ENCODE assay signal across 10 cellular contexts in the genomic region with DNA sequence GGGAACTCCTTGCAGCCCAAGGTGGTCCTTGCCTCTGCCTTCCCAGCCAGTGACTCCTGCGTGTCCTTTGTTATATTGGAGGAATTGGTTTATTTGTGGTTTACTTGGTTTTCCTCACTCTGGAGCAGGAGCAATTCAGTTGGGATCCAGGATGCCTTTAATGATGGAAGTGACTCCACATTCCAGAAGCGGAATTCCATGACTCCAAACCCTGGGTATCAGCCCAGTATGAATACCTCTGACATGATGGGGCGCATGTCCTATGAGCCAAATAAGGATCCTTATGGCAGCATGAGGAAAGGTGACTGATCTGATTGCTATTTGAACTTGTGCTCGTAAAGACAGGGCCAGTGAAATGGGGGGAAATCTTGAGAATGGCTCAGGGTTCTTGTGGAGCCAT. TPM values are rescaled to one million over a fixed set of nuclear protein-coding genes. Genes with fewer than 3 reads are reported as not detected.
DNase-seq lines count a peak whose midpoint lies in the region; ATAC-seq and TF ChIP-seq lines count a peak whose summit lies in the region.
"Had no signal": no experiment of that assay in that cellular context is flagged by ENCODE, and none has a peak within 500 bp of the region (broad histone marks: within the 10 kb centered on the region; RNA-seq: fewer than 3 reads in every experiment).

No MANE protein-coding gene starts in this region.

- H3K4me1 ChIP-seq in stomach: peaks cover 25 to 46% (median 34%) of the 10 kb centered on the region in 4 donors

- no peak for TF ChIP-seq CTCF in fibroblast of villous mesenchyme (IDR thresholded peaks at IDR 0.05; ENCODE audit: insufficient read depth, low read depth, low read length)
- no peak for TF ChIP-seq CTCF in stomach (IDR thresholded peaks at IDR 0.05)
- no peak for TF ChIP-seq CTCF in lower leg skin (IDR thresholded peaks at IDR 0.05)

- WGBS in stomach, 5 donors: 74 to 94% (median 83%) methylated on average over 4 of the region's 4 CpGs
- WGBS in lower leg skin, 2 donors: 68 to 80% methylated on average over 4 of the region's 4 CpGs

- TF ChIP-seq EP300 in stomach (IDR thresholded peaks at IDR 0.05): no peak

- no peaks in the 10 kb centered on the region for H3K27me3 ChIP-seq in stomach

- peak overlapping the region in 4 of 5 donors; percentile 56 to 77 (median 70) for H3K27ac ChIP-seq in stomach

- no peaks in the 10 kb centered on the region for H3K27me3 Mint-ChIP-seq in activated naive CD8-positive, alpha-beta T cell treated with anti-CD3 and anti-CD28 coated beads for 36 hours
- H3K27me3 Mint-ChIP-seq: activated naive CD8-positive, alpha-beta T cell treated with anti-CD3 and anti-CD28 coated beads, Interleukin-2, amount 10 ng/mL, durations not matched to agents 7 days and 5 days had no signal

- DNase-seq in HK-2 (ENCODE audit: unreplicated experiment) (peak; percentile 42), fibroblast of villous mesenchyme (ENCODE audit: low read depth) (peak; percentile 80), stomach (no peak), lower leg skin (ENCODE audit: low spot score in 2 of 2) (no peak), NCI-H748 (lab: John Stamatoyannopoulos, UW; ENCODE audit: unreplicated experiment) (no peak)
- no peak for DNase-seq in activated naive CD8-positive, alpha-beta T cell treated with anti-CD3 and anti-CD28 coated beads for 36 hours
- DNase-seq in activated CD4-positive, alpha-beta T cell treated with anti-CD3 and anti-CD28 coated beads for 1 hour: no peak
- DNase-seq: activated naive CD8-positive, alpha-beta T cell treated with anti-CD3 and anti-CD28 coated beads, Interleukin-2, amount 10 ng/mL, durations not matched to agents 7 days and 5 days; stimulated activated naive CD4-positive, alpha-beta T cell had no signal

- H3K4me3 ChIP-seq in fibroblast of villous mesenchyme (ENCODE audit: low read depth, low read length) (no peak overlapping the region), stomach (no peak overlapping the region), lower leg skin (ENCODE audit: low read depth, poor library complexity, severe bottlenecking) (no peak overlapping the region)

- TF ChIP-seq POLR2A in stomach (IDR thresholded peaks at IDR 0.05) (no peak), GM18505 (IDR thresholded peaks at IDR 0.05; ENCODE audit: borderline replicate concordance, extremely low read depth, insufficient read depth, insufficient read length) (no peak), lower leg skin (IDR thresholded peaks at IDR 0.05) (no peak)

- peak overlapping the region; percentile 0 for H3K27ac Mint-ChIP-seq in activated naive CD8-positive, alpha-beta T cell treated with anti-CD3 and anti-CD28 coated beads for 36 hours

- no peak for ATAC-seq in GM18505 (IDR thresholded peaks at IDR 0.05; ENCODE audit: unreplicated experiment)

- H3K9me3 Mint-ChIP-seq in activated naive CD8-positive, alpha-beta T cell treated with anti-CD3 and anti-CD28 coated beads for 36 hours: no peaks in the 10 kb centered on the region
- H3K9me3 Mint-ChIP-seq: activated naive CD8-positive, alpha-beta T cell treated with anti-CD3 and anti-CD28 coated beads, Interleukin-2, amount 10 ng/mL, durations not matched to agents 7 days and 5 days had no signal

- H3K4me1 Mint-ChIP-seq in activated naive CD8-positive, alpha-beta T cell treated with anti-CD3 and anti-CD28 coated beads for 36 hours: peaks cover 20% of the 10 kb centered on the region

- H3K36me3 ChIP-seq in stomach: peaks cover 60 to 100% (median 98%) of the 10 kb centered on the region in 4 donors

- intact Hi-C loops in stomach (cut with DNase I; ENCODE audit: low total_unique reads): no loop called here
- intact Hi-C loops in lower leg skin (cut with DNase I; ENCODE audit: low total_unique reads): loop anchor here (10.0 kb wide), 1 partner anchor 48 kb away; no protein-coding TSS in a partner anchor

- H3K9me3 ChIP-seq in stomach: no peaks in the 10 kb centered on the region

- no peak overlapping the region for H3K4me3 Mint-ChIP-seq in activated naive CD8-positive, alpha-beta T cell treated with anti-CD3 and anti-CD28 coated beads for 36 hours
- H3K4me3 Mint-ChIP-seq: activated naive CD8-positive, alpha-beta T cell treated with anti-CD3 and anti-CD28 coated beads, Interleukin-2, amount 10 ng/mL, durations not matched to agents 7 days and 5 days had no signal

- peaks cover 52% of the 10 kb centered on the region for H3K36me3 Mint-ChIP-seq in activated naive CD8-positive, alpha-beta T cell treated with anti-CD3 and anti-CD28 coated beads for 36 hours

RNA-seq across cellular contexts. Expression of a gene that starts 15.1 kb away (rescaled TPM):
- 10 to 100 TPM; 20.8 to 20.9 TPM for total RNA-seq in activated naive CD8-positive, alpha-beta T cell treated with anti-CD3 and anti-CD28 coated beads for 36 hours
- total RNA-seq in fibroblast of villous mesenchyme (10.3 and 16.8 TPM in 2 replicates), stomach (10 to 100 TPM in 2 of 5 donors, 1 to 10 TPM in 1, under 1 TPM in 1, not detected in 1; 0.87 to 30.8 (median 8.7) TPM), lower leg skin (10 to 100 TPM; 18.2 to 39.3 (median 27.1) TPM)
- polyA plus RNA-seq in stomach: 1 to 10 TPM; 3.4 to 7.5 (median 6.4) TPM

RNA-seq across cellular contexts. Expression of a gene that starts 53.8 kb away (rescaled TPM):
- total RNA-seq in activated naive CD8-positive, alpha-beta T cell treated with anti-CD3 and anti-CD28 coated beads for 36 hours: 10 to 100 TPM; 48.5 to 48.8 TPM
- 10.3 and 16.4 TPM in 2 replicates for total RNA-seq in fibroblast of villous mesenchyme
- total RNA-seq in stomach: 10 to 100 TPM in 3 of 5 donors, 1 to 10 TPM in 2; 5.2 to 81.7 (median 13.3) TPM
- 1 to 10 TPM; 6.3 to 9.0 (median 6.7) TPM for polyA plus RNA-seq in stomach
- 10 to 100 TPM; 14.1 to 28.4 (median 18.8) TPM for total RNA-seq in lower leg skin

Comparison
In these comparisons a context has a peak if more than half of its experiments do, and no peak if none do; other contexts are left out.
1. DNase-seq: peak in HK-2 (single experiment) and fibroblast of villous mesenchyme (single experiment); none in activated naive CD8-positive, alpha-beta T cell treated with anti-CD3 and anti-CD28 coated beads for 36 hours (single experiment), stomach (single experiment), activated CD4-positive, alpha-beta T cell treated with anti-CD3 and anti-CD28 coated beads for 1 hour (single experiment), lower leg skin (0 of 2) and NCI-H748 (single experiment).